Comparison of ENCODE assay signal across 26 cellular contexts in genomic region chr15:92075764-92076163, GRCh38.
A peak's percentile ranks its signal among the peaks of the same experiment; 100 is the strongest.
DNase-seq lines count a peak whose midpoint lies in the region; ATAC-seq, FAIRE-seq and TF ChIP-seq lines count a peak whose summit lies in the region.
"Had no signal": no experiment of that assay in that cellular context is flagged by ENCODE, and none has a peak within 500 bp of the region (broad histone marks: within the 10 kb centered on the region; RNA-seq: fewer than 3 reads in every experiment).

No MANE protein-coding gene starts in this region.

- RAD21 ChIA-PET in GM12878 (lab: Charles Lee; ENCODE audit: unreplicated experiment) = no interaction called here

- BruUV-seq in GM12878 (replicated peaks; lab: Mats Ljungman, UMichigan) = no TSS peak

- H3K36me3 Mint-ChIP-seq in CD8-positive, alpha-beta memory T cell = peaks cover 0 to 2% (median 0%) of the 10 kb centered on the region in 3 donors
- H3K36me3 Mint-ChIP-seq: mesothelial cell of epicardium had no signal

- H3K27me3 ChIP-seq in BLaER1 treated with 17β-estradiol and CSF1 and Interleukin-3, amounts not matched to agents 10 nM and 100 nM = no peaks in the 10 kb centered on the region
- no peaks in the 10 kb centered on the region for H3K27me3 ChIP-seq in CD8-positive, alpha-beta memory T cell (ENCODE audit: insufficient read depth, low read length, poor library complexity, severe bottlenecking)
- H3K27me3 ChIP-seq in GM12878 (replicated peaks in 1 of 2; ENCODE audit: control insufficient read depth in 2 of 2, insufficient read depth in 2 of 2, low read length in 1 of 2) = no peaks in the 10 kb centered on the region
- H3K27me3 ChIP-seq in smooth muscle cell (ENCODE audit: low read depth) = no peaks in the 10 kb centered on the region
- H3K27me3 ChIP-seq: brain microvascular endothelial cell, Peyer's patch had no signal

- in situ Hi-C loops in GM12878 (cut with MboI) = no loop called here

- intact Hi-C loops in GM12878 (cut with micrococcal nuclease; ENCODE audit: unreplicated experiment) = no loop called here

- no peaks in the 10 kb centered on the region for H3K9me3 Mint-ChIP-seq in CD8-positive, alpha-beta memory T cell
- H3K9me3 Mint-ChIP-seq: activated CD4-positive, alpha-beta T cell treated with anti-CD3 and anti-CD28 coated beads, Interleukin-2, amount 10 ng/mL, durations not matched to agents 7 days and 5 days; activated T-cell treated with anti-CD3 and anti-CD28 coated beads, Interleukin-2, amount 50 U/mL, for 72 hours; IgD-negative memory B cell; mesothelial cell of epicardium had no signal

- no peak for TF ChIP-seq EP300 in GM12878 (IDR thresholded peaks at IDR 0.05; ENCODE audit: borderline replicate concordance in 1 of 2, control insufficient read depth in 1 of 2, low read depth in 2 of 2, low read length in 2 of 2)

- DNase-seq in CD8-positive, alpha-beta memory T cell = no peak
- DNase-seq in GM12878 (ENCODE audit: low read depth, low spot score) (no peak), left kidney (ENCODE audit: low read depth, low spot score) (peak; percentile 75), activated T-cell treated with anti-CD3 and anti-CD28 coated beads for 4 hours (no peak), smooth muscle cell (lab: John Stamatoyannopoulos, UW; ENCODE audit: unreplicated experiment) (no peak)
- DNase-seq: activated CD4-positive, alpha-beta T cell treated with anti-CD3 and anti-CD28 coated beads, Interleukin-2, amount 10 ng/mL, durations not matched to agents 7 days and 5 days; activated naive CD4-positive, alpha-beta T cell; activated T-cell treated with anti-CD3 and anti-CD28 coated beads, Interleukin-2, amount 50 U/mL, for 72 hours; brain microvascular endothelial cell; DND-41; effector CD4-positive, alpha-beta T cell; NCI-H146; NCI-H345; nucleus accumbens; Peyer's patch; SHP77; stimulated activated CD4-positive, alpha-beta T cell treated with anti-CD3 and anti-CD28 coated beads, Interleukin-12 subunit alpha, Interleukin-12 subunit beta, amount 100 ng/mL, for 4 hours; stimulated activated CD4-positive, alpha-beta T cell treated with anti-CD3 and anti-CD28 coated beads, Interleukin-2, amount 100 ng/mL, for 48 hours; trophoblast cell had no signal

- no peak for TF ChIP-seq RAD21 in GM12878 (IDR thresholded peaks at IDR 0.05; ENCODE audit: insufficient read depth, low read depth, low read length)

- no peak overlapping the region for H3K27ac ChIP-seq in BLaER1 treated with 17β-estradiol and CSF1 and Interleukin-3, amounts not matched to agents 10 nM and 100 nM
- H3K27ac ChIP-seq in CD8-positive, alpha-beta memory T cell (ENCODE audit: low read depth, low read length) = no peak overlapping the region
- H3K27ac ChIP-seq in GM12878 (ENCODE audit: control insufficient read depth, insufficient read depth) = no peak overlapping the region
- H3K27ac ChIP-seq in smooth muscle cell (ENCODE audit: low read depth) = no peak overlapping the region
- H3K27ac ChIP-seq: brain microvascular endothelial cell, Peyer's patch, prostate gland had no signal

- no peak for TF ChIP-seq POLR2A in GM12878 (IDR thresholded peaks at IDR 0.05; ENCODE audit: low read depth, low read length)

- FAIRE-seq in GM12878 (lab: Jason Lieb, UNC) = peak; percentile 35

- POLR2A ChIA-PET in CD8-positive, alpha-beta memory T cell (lab: Charles Lee) = no interaction called here
- POLR2A ChIA-PET in GM12878 (lab: Charles Lee) = no interaction called here

- no peak overlapping the region for H3K4me3 ChIP-seq in BLaER1 treated with 17β-estradiol and CSF1 and Interleukin-3, amounts not matched to agents 10 nM and 100 nM
- no peak overlapping the region for H3K4me3 ChIP-seq in CD8-positive, alpha-beta memory T cell (ENCODE audit: low read length)
- H3K4me3 ChIP-seq in GM12878 = no peak overlapping the region
- no peak overlapping the region for H3K4me3 ChIP-seq in smooth muscle cell
- H3K4me3 ChIP-seq: Peyer's patch, prostate gland had no signal

- peaks cover 33 to 78% (median 55%) of the 10 kb centered on the region in 10 experiments for H3K4me1 ChIP-seq in BLaER1 treated with 17β-estradiol and CSF1 and Interleukin-3, amounts not matched to agents 10 nM and 100 nM
- peaks cover 13% of the 10 kb centered on the region for H3K4me1 ChIP-seq in CD8-positive, alpha-beta memory T cell (ENCODE audit: insufficient read depth, low read length)
- peaks cover 6% of the 10 kb centered on the region; the same call in 1 of the 2 replicates for H3K4me1 ChIP-seq in GM12878 (ENCODE audit: control insufficient read depth, insufficient read depth, low read length)
- peaks cover 4% of the 10 kb centered on the region for H3K4me1 ChIP-seq in smooth muscle cell (ENCODE audit: low read depth)
- H3K4me1 ChIP-seq: prostate gland had no signal

- TF ChIP-seq CTCF in GM12878 (IDR thresholded peaks at IDR 0.05 in 2 of 3, conservative IDR thresholded peaks at IDR 0.05 in 1 of 3; ENCODE audit: control insufficient read depth in 2 of 3, extremely low read depth in 1 of 3, insufficient read depth in 1 of 3, low read depth in 3 of 3, low read length in 3 of 3) = no peak
- TF ChIP-seq CTCF in smooth muscle cell (IDR thresholded peaks at IDR 0.05; ENCODE audit: borderline replicate concordance, insufficient read depth, poor library complexity, severe bottlenecking) = no peak

- 0% methylated on average over 7 of the region's 7 CpGs for WGBS in GM12878 (ENCODE audit: insufficient coverage, insufficient replicate concordance, low lambda C conversion rate, missing lambda C conversion rate)
- 62% methylated on average over 7 of the region's 7 CpGs for WGBS in smooth muscle cell (ENCODE audit: low lambda C conversion rate)

- H3K36me3 ChIP-seq in BLaER1 treated with 17β-estradiol and CSF1 and Interleukin-3, amounts not matched to agents 10 nM and 100 nM = 0 out of 22 replicates have a peak, but pooled peaks cover 0 to 3% (median 0%) of the 10 kb centered on the region in 11 experiments
- no peaks in the 10 kb centered on the region for H3K36me3 ChIP-seq in CD8-positive, alpha-beta memory T cell (ENCODE audit: insufficient read depth, low read length)
- H3K36me3 ChIP-seq in GM12878 (ENCODE audit: control insufficient read depth in 2 of 2, insufficient read depth in 2 of 2, low read length in 1 of 2) (no peaks in the 10 kb centered on the region), smooth muscle cell (ENCODE audit: low read depth) (no peaks in the 10 kb centered on the region)
- H3K36me3 ChIP-seq: brain microvascular endothelial cell, Peyer's patch, prostate gland had no signal

- ATAC-seq in GM12878 = no peak
- no peak for ATAC-seq in activated CD4-positive, CD25-positive, alpha-beta regulatory T cell treated with anti-CD3 and anti-CD28 coated beads, Interleukin-2, amount 50 U/mL, for 24 hours
- ATAC-seq: HCT116, sciatic nerve had no signal

- H3K4me3 Mint-ChIP-seq in CD8-positive, alpha-beta memory T cell = peak overlapping the region in 1 of 7 donors; percentile 29
- H3K4me3 Mint-ChIP-seq: activated CD4-positive, alpha-beta T cell treated with anti-CD3 and anti-CD28 coated beads, Interleukin-2, amount 10 ng/mL, durations not matched to agents 7 days and 5 days; activated T-cell treated with anti-CD3 and anti-CD28 coated beads, Interleukin-2, amount 50 U/mL, for 72 hours; IgD-negative memory B cell; mesothelial cell of epicardium had no signal

- H3K9ac ChIP-seq in BLaER1 treated with 17β-estradiol and CSF1 and Interleukin-3, amounts not matched to agents 10 nM and 100 nM = no peak overlapping the region
- H3K9ac ChIP-seq in GM12878 (ENCODE audit: control insufficient read depth, insufficient read depth, low read length) (no peak overlapping the region), smooth muscle cell (ENCODE audit: low read depth) (no peak overlapping the region)

- H4K20me1 ChIP-seq in BLaER1 treated with 17β-estradiol and CSF1 and Interleukin-3, amounts not matched to agents 10 nM and 100 nM = peaks cover 0 to 20% (median 0%) of the 10 kb centered on the region in 11 experiments; a peak in 5 of 22 replicates
- H4K20me1 ChIP-seq in GM12878 (ENCODE audit: control insufficient read depth, insufficient read depth) (no peaks in the 10 kb centered on the region), smooth muscle cell (ENCODE audit: low read depth) (no peaks in the 10 kb centered on the region)

- H3K4me2 ChIP-seq in BLaER1 treated with 17β-estradiol and CSF1 and Interleukin-3, amounts not matched to agents 10 nM and 100 nM = peak overlapping the region; percentile 57 to 84 (median 66)
- no peak overlapping the region for H3K4me2 ChIP-seq in GM12878 (ENCODE audit: control insufficient read depth, insufficient read depth)
- no peak overlapping the region for H3K4me2 ChIP-seq in smooth muscle cell

- H3K9me3 ChIP-seq in BLaER1 treated with 17β-estradiol and CSF1 and Interleukin-3, amounts not matched to agents 10 nM and 100 nM (replicated peaks in 1 of 11) = peaks cover 0 to 7% (median 0%) of the 10 kb centered on the region in 11 experiments; a peak in 3 of 22 replicates
- H3K9me3 ChIP-seq in CD8-positive, alpha-beta memory T cell (ENCODE audit: low read length) = no peaks in the 10 kb centered on the region
- no peaks in the 10 kb centered on the region for H3K9me3 ChIP-seq in GM12878 (replicated peaks; ENCODE audit: control insufficient read depth, insufficient read depth, low read length)
- no peaks in the 10 kb centered on the region for H3K9me3 ChIP-seq in smooth muscle cell (replicated peaks; ENCODE audit: low read depth)
- H3K9me3 ChIP-seq: Peyer's patch, prostate gland had no signal

- H3F3A ChIP-seq in smooth muscle cell (ENCODE audit: low read depth) = no peaks in the 10 kb centered on the region

- H3K4me1 Mint-ChIP-seq in CD8-positive, alpha-beta memory T cell = peaks cover 41 to 66% (median 54%) of the 10 kb centered on the region in 3 donors
- H3K4me1 Mint-ChIP-seq: mesothelial cell of epicardium had no signal

- CTCF ChIA-PET in CD8-positive, alpha-beta memory T cell (lab: Charles Lee) = interaction anchor here (1.1 to 1.6 kb wide), 2 partner anchors 369 kb away, joined by 3 to 4 read pairs; no protein-coding TSS in a partner anchor
- CTCF ChIA-PET in GM12878 (lab: Yijun Ruan, JAX) = interaction anchor here (5.4 kb wide), 1 partner anchor 370 kb away, joined by 30 read pairs; no protein-coding TSS in a partner anchor

- H3K79me2 ChIP-seq in GM12878 (ENCODE audit: control insufficient read depth, insufficient read depth, low read length) = no peaks in the 10 kb centered on the region
- H3K79me2 ChIP-seq in smooth muscle cell (ENCODE audit: low read depth) = no peaks in the 10 kb centered on the region

- H3K27me3 Mint-ChIP-seq in CD8-positive, alpha-beta memory T cell = no peaks in the 10 kb centered on the region
- H3K27me3 Mint-ChIP-seq: activated CD4-positive, alpha-beta T cell treated with anti-CD3 and anti-CD28 coated beads, Interleukin-2, amount 10 ng/mL, durations not matched to agents 7 days and 5 days had no signal

- H2AFZ ChIP-seq in GM12878 (ENCODE audit: control insufficient read depth, low read depth, low read length) (no peak overlapping the region), smooth muscle cell (ENCODE audit: low read depth) (no peak overlapping the region)

- SMC1A ChIA-PET in GM12878 (lab: Charles Lee; ENCODE audit: uncharacterized antibody, unreplicated experiment) = no interaction called here

- H3K27ac Mint-ChIP-seq in CD8-positive, alpha-beta memory T cell = peak overlapping the region in 5 of 8 donors; percentile 2 to 70 (median 41)
- H3K27ac Mint-ChIP-seq: activated CD4-positive, alpha-beta T cell treated with anti-CD3 and anti-CD28 coated beads, Interleukin-2, amount 10 ng/mL, durations not matched to agents 7 days and 5 days; activated T-cell treated with anti-CD3 and anti-CD28 coated beads, Interleukin-2, amount 50 U/mL, for 72 hours; mesothelial cell of epicardium had no signal

Comparison
In these comparisons a context has a peak if more than half of its experiments do, and no peak if none do; other contexts are left out.
1. H3K4me2 ChIP-seq: peak in BLaER1 treated with 17β-estradiol and CSF1 and Interleukin-3, amounts not matched to agents 10 nM and 100 nM (11 of 11); none in GM12878 (single experiment) and smooth muscle cell (single experiment).